ENCODE assay signal across 15 cellular contexts in the genomic region with DNA sequence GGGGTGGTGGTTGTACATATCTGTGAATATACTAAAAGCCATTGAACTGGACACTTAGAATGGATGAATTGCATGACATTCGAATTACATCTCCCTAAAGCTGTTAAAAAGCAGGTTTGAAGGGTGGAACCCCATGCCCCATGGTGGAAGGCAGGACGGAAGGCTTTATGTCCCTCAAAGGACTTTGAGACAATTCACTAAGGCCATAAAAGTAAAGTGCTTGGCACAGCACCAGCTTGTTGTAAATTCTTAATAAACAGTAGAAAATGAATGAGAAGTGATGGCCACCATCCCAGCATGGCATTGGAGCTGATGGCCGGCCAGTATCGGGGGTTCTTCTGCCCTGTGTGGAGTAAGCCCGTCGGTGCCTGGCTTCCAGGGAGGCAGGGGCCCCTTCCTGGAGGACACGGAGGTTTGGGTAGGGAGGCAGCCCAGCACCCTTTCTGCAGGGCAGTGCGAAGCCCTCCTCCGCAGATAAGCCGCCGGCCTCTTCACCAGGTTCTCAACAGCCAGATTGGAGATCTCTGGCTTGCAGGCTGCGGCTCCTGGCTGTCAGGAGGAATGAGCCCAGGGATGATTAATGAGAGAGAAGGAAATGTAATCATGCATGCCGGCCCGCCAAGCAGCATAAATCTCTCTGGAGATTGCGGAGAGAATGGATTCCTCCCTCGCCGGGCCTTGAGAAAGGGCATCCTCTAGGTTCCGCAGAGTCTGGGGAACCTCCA.
DNase-seq lines count a peak whose midpoint lies in the region; ATAC-seq and TF ChIP-seq lines count a peak whose summit lies in the region.
"Had no signal": no experiment of that assay in that cellular context is flagged by ENCODE, and none has a peak within 500 bp of the region (broad histone marks: within the 10 kb centered on the region; RNA-seq: fewer than 3 reads in every experiment).

No MANE protein-coding gene starts in this region.

- peaks cover 18% of the 10 kb centered on the region for H3K9me3 ChIP-seq in mesenchymal stem cell (ENCODE audit: control insufficient read depth, low read length)

- H2AFZ ChIP-seq in mesenchymal stem cell (ENCODE audit: low read depth, low read length), result no peak overlapping the region

- H3K27ac ChIP-seq in mesenchymal stem cell (ENCODE audit: low read length, poor library complexity, severe bottlenecking), result peak overlapping the region; percentile 63
- H3K27ac ChIP-seq: epithelial cell of prostate, HL-60, skin epidermis had no signal

- no peak overlapping the region for H2BK12ac ChIP-seq in mesenchymal stem cell (ENCODE audit: low read length in 2 of 2)

- H3K4ac ChIP-seq in mesenchymal stem cell (ENCODE audit: low read depth in 1 of 2, low read length in 2 of 2), result no peak overlapping the region

- H3K4me2 ChIP-seq in mesenchymal stem cell (ENCODE audit: low read length, poor library complexity, severe bottlenecking), result peak overlapping the region; percentile 44

- 15% methylated on average over 18 of the region's 18 CpGs for WGBS in mesenchymal stem cell

- in situ Hi-C loops in astrocyte of the cerebellum (cut with HindIII; ENCODE audit: low sequenced_read_pairs), result no loop called here

- H3K4me3 ChIP-seq in astrocyte of the cerebellum (ENCODE audit: low read depth, low read length) (no peak overlapping the region), mesenchymal stem cell (ENCODE audit: insufficient read depth in 1 of 2, low read depth in 1 of 2, low read length in 2 of 2) (no peak overlapping the region)
- H3K4me3 ChIP-seq: skin epidermis had no signal

- H2BK15ac ChIP-seq in mesenchymal stem cell (ENCODE audit: low read depth, poor library complexity, severe bottlenecking), result no peak overlapping the region

- H2BK120ac ChIP-seq in mesenchymal stem cell (ENCODE audit: low read depth, low read length), result no peak overlapping the region

- no peak for ATAC-seq in GM18520 (IDR thresholded peaks at IDR 0.05; ENCODE audit: unreplicated experiment)
- ATAC-seq in GM21423 (IDR thresholded peaks at IDR 0.05; ENCODE audit: unreplicated experiment), result no peak
- ATAC-seq: activated T-cell treated with anti-CD3 and anti-CD28 coated beads, Interleukin-2, amount 50 U/mL, for 4 hours had no signal

- H3K23ac ChIP-seq in mesenchymal stem cell (ENCODE audit: low read length in 2 of 2), result no peak overlapping the region

- H4K91ac ChIP-seq in mesenchymal stem cell (ENCODE audit: low read length), result no peak overlapping the region

- peak; percentile 98 for DNase-seq in A172 (ENCODE audit: low spot score)
- DNase-seq in HK-2 (ENCODE audit: unreplicated experiment), result peak; percentile 44
- DNase-seq in astrocyte of the cerebellum (ENCODE audit: low read depth), result peak; percentile 87
- peak; percentile 83 for DNase-seq in mesenchymal stem cell
- no peak for DNase-seq in H4 (ENCODE audit: low spot score)
- DNase-seq in GM20000 (ENCODE audit: low spot score), result no peak
- DNase-seq: activated CD4-positive, CD25-positive, alpha-beta regulatory T cell; activated T-cell treated with anti-CD3 and anti-CD28 coated beads, Interleukin-2, amount 50 U/mL, for 4 hours; NCI-H1048; trophoblast cell had no signal

- H4K8ac ChIP-seq in mesenchymal stem cell (ENCODE audit: low read length), result no peak overlapping the region

- no peaks in the 10 kb centered on the region for H3K36me3 ChIP-seq in mesenchymal stem cell (ENCODE audit: control insufficient read depth in 1 of 2, insufficient read depth in 2 of 2, low read depth in 1 of 2, low read length in 2 of 2)

- H2AK5ac ChIP-seq in mesenchymal stem cell (ENCODE audit: low read length, severe bottlenecking), result no peak overlapping the region

- H3K4me1 ChIP-seq in mesenchymal stem cell (ENCODE audit: control insufficient read depth, insufficient read depth, low read depth, low read length), result peaks cover 47% of the 10 kb centered on the region

- peak overlapping the region; percentile 60 for H2BK5ac ChIP-seq in mesenchymal stem cell (ENCODE audit: low read depth, low read length, poor library complexity, severe bottlenecking)

- peaks cover 0 to 24% of the 10 kb centered on the region in 2 experiments for H3K27me3 ChIP-seq in mesenchymal stem cell (ENCODE audit: control insufficient read depth in 1 of 2, insufficient read depth in 1 of 2, low read length in 2 of 2)

- H3K9ac ChIP-seq in mesenchymal stem cell (ENCODE audit: low read length), result no peak overlapping the region

- TF ChIP-seq CTCF in astrocyte of the cerebellum (IDR thresholded peaks at IDR 0.05; ENCODE audit: low read depth, low read length, missing control alignments) (no peak), GM20000 (IDR thresholded peaks at IDR 0.05; ENCODE audit: extremely low read depth, missing control alignments) (no peak)

- H3K18ac ChIP-seq in mesenchymal stem cell (ENCODE audit: low read depth in 1 of 2, low read length in 2 of 2), result peak overlapping the region in 1 of 2 experiments; percentile 37

- no peaks in the 10 kb centered on the region for H3K79me1 ChIP-seq in mesenchymal stem cell (replicated peaks; ENCODE audit: low read length, poor library complexity, severe bottlenecking)

- H3K14ac ChIP-seq in mesenchymal stem cell (ENCODE audit: low read length in 2 of 2), result no peak overlapping the region

Comparison
In these comparisons a context has a peak if more than half of its experiments do, and no peak if none do; other contexts are left out.
1. DNase-seq: peak in A172 (single experiment), HK-2 (single experiment), astrocyte of the cerebellum (single experiment) and mesenchymal stem cell (single experiment); none in H4 (single experiment) and GM20000 (single experiment).